In genomic region chr4:13654158-13654797, GRCh38 we compare ENCODE assay signal across 8 cellular contexts. TPM values are rescaled to one million over a fixed set of nuclear protein-coding genes. Genes with fewer than 3 reads are reported as not detected.
A peak's percentile ranks its signal among the peaks of the same experiment; 100 is the strongest.
DNase-seq lines count a peak whose midpoint lies in the region; ATAC-seq and TF ChIP-seq lines count a peak whose summit lies in the region.

No MANE protein-coding gene starts in this region.

- H3K4me3 ChIP-seq in DND-41 (ENCODE audit: low read depth in 1 of 2, low read length in 2 of 2) (no peak overlapping the region), neural cell (ENCODE audit: low read length) (peak overlapping the region; percentile 67)
- peak overlapping the region; percentile 53 for H3K4me3 ChIP-seq in Jurkat, Clone E6-1 (ENCODE audit: low read length)

- no peak overlapping the region; the same call in 1 of the 2 replicates for H3K4me2 ChIP-seq in DND-41 (ENCODE audit: insufficient read depth, low read length)
- no peak overlapping the region for H3K4me2 ChIP-seq in neural cell (ENCODE audit: low read length)

- H3K27me3 ChIP-seq in DND-41 (ENCODE audit: insufficient read depth, low read length, poor library complexity) (peaks cover 3% of the 10 kb centered on the region), foreskin keratinocyte (peaks cover 9% of the 10 kb centered on the region), neural cell (ENCODE audit: insufficient read depth, low read depth, low read length) (no peaks in the 10 kb centered on the region)

- H3K9me3 ChIP-seq in DND-41 (ENCODE audit: insufficient read depth, low read length, severe bottlenecking) = no peaks in the 10 kb centered on the region
- H3K9me3 ChIP-seq in neural cell (ENCODE audit: low read length) = no peaks in the 10 kb centered on the region

- H3K36me3 ChIP-seq in DND-41 (ENCODE audit: insufficient read depth, low read length) (no peaks in the 10 kb centered on the region), neural cell (ENCODE audit: insufficient read depth, low read length) (no peaks in the 10 kb centered on the region)

- H3K4me3 Mint-ChIP-seq in stimulated activated naive CD8-positive, alpha-beta T cell treated with anti-CD3 and anti-CD28 coated beads, Interleukin-15, amount 100 ng/mL, for 72 hours = peak overlapping the region; percentile 74 to 79

- H4K20me1 ChIP-seq in DND-41 (ENCODE audit: insufficient read depth, low read length) (no peaks in the 10 kb centered on the region), neural cell (ENCODE audit: insufficient read depth) (no peaks in the 10 kb centered on the region)

- peak; percentile 87 for ATAC-seq in DND-41 (ENCODE audit: insufficient read depth, low read depth)
- peak; percentile 92 for ATAC-seq in GM21723 (IDR thresholded peaks at IDR 0.05; ENCODE audit: unreplicated experiment)
- ATAC-seq in foreskin keratinocyte = peak; percentile 95
- ATAC-seq in stimulated activated naive CD8-positive, alpha-beta T cell treated with anti-CD3 and anti-CD28 coated beads, Interleukin-15, amount 100 ng/mL, for 72 hours = peak; percentile 93

- H3K4me1 ChIP-seq in DND-41 (ENCODE audit: insufficient read depth, low read length) (peaks cover 9% of the 10 kb centered on the region; the same call in 1 of the 2 replicates), foreskin keratinocyte (no peaks in the 10 kb centered on the region)

- CTCF ChIA-PET in RWPE1 (lab: Yijun Ruan, JAX) = interaction anchor here (0.5 to 1.1 kb wide), 10 partner anchors 14 to 1518 kb away, joined by 3 to 4 read pairs (median 4); no protein-coding TSS in a partner anchor

- no peaks in the 10 kb centered on the region for H3F3A ChIP-seq in neural cell (ENCODE audit: insufficient read depth, low read length, poor library complexity, severe bottlenecking)

- H3K27ac Mint-ChIP-seq in stimulated activated naive CD8-positive, alpha-beta T cell treated with anti-CD3 and anti-CD28 coated beads, Interleukin-15, amount 100 ng/mL, for 72 hours = no peak overlapping the region

- peak; percentile 74 for TF ChIP-seq CTCF in DND-41 (IDR thresholded peaks at IDR 0.05; ENCODE audit: borderline replicate concordance, extremely low read depth, low read length, poor library complexity, severe bottlenecking)
- TF ChIP-seq CTCF in RWPE1 (conservative IDR thresholded peaks at IDR 0.05; ENCODE audit: low read depth) = peak; percentile 95
- TF ChIP-seq CTCF in foreskin keratinocyte (conservative IDR thresholded peaks at IDR 0.05) = peak; percentile 81
- TF ChIP-seq CTCF in neural cell (IDR thresholded peaks at IDR 0.05; ENCODE audit: poor library complexity, severe bottlenecking) = peak; percentile 93

- peak; percentile 54 for DNase-seq in DND-41
- peak; percentile 54 for DNase-seq in Jurkat, Clone E6-1 (ENCODE audit: low read depth, low spot score)
- peak; percentile 46 for DNase-seq in RWPE1 (ENCODE audit: low spot score)
- peak; percentile 78 for DNase-seq in activated gamma-delta T cell treated with Interleukin-2 at 50 U/mL for 16 hours
- peak in 1 of 2 donors; percentile 57 for DNase-seq in foreskin keratinocyte
- DNase-seq in stimulated activated naive CD8-positive, alpha-beta T cell treated with anti-CD3 and anti-CD28 coated beads, Interleukin-15, amount 100 ng/mL, for 72 hours = peak; percentile 77 to 80

- H2AFZ ChIP-seq in DND-41 (ENCODE audit: low read depth, low read length) (no peak overlapping the region), neural cell (ENCODE audit: low read depth, low read length) (peak overlapping the region; percentile 65)

- TF ChIP-seq RAD21 in neural cell (conservative IDR thresholded peaks at IDR 0.05) = peak; percentile 86

- POLR2A ChIA-PET in RWPE1 (lab: Yijun Ruan, JAX; ENCODE audit: low non-redundant PET) = no interaction called here

- no peaks in the 10 kb centered on the region for H3K79me2 ChIP-seq in DND-41 (ENCODE audit: insufficient read depth, low read length)
- H3K79me2 ChIP-seq in neural cell (replicated peaks; ENCODE audit: insufficient read depth, low read length) = no peaks in the 10 kb centered on the region

- no peak for TF ChIP-seq EP300 in neural cell (conservative IDR thresholded peaks at IDR 0.05; ENCODE audit: poor library complexity, severe bottlenecking)

- H3K9me2 ChIP-seq in neural cell (ENCODE audit: insufficient read depth, low read length) = no peaks in the 10 kb centered on the region

- H3K9ac ChIP-seq in DND-41 (ENCODE audit: low read depth, low read length) (no peak overlapping the region), neural cell (ENCODE audit: low read length) (peak overlapping the region; percentile 64)

- H3K27ac ChIP-seq in DND-41 (ENCODE audit: low read length) = no peak overlapping the region
- peak overlapping the region; percentile 45 for H3K27ac ChIP-seq in RWPE1
- H3K27ac ChIP-seq in foreskin keratinocyte = no peak overlapping the region
- peak overlapping the region; percentile 39 for H3K27ac ChIP-seq in neural cell (ENCODE audit: low read length)

- peaks cover 22% of the 10 kb centered on the region for H3K4me1 Mint-ChIP-seq in stimulated activated naive CD8-positive, alpha-beta T cell treated with anti-CD3 and anti-CD28 coated beads, Interleukin-15, amount 100 ng/mL, for 72 hours

- H3K9me3 Mint-ChIP-seq in stimulated activated naive CD8-positive, alpha-beta T cell treated with anti-CD3 and anti-CD28 coated beads, Interleukin-15, amount 100 ng/mL, for 72 hours = no peaks in the 10 kb centered on the region

- peaks cover 14% of the 10 kb centered on the region for H3K27me3 Mint-ChIP-seq in stimulated activated naive CD8-positive, alpha-beta T cell treated with anti-CD3 and anti-CD28 coated beads, Interleukin-15, amount 100 ng/mL, for 72 hours

TF ChIP-seq in neural cell, 6 proteins besides CTCF, POLR2A, EP300 and RAD21:
- TF ChIP-seq, protein P1, sequence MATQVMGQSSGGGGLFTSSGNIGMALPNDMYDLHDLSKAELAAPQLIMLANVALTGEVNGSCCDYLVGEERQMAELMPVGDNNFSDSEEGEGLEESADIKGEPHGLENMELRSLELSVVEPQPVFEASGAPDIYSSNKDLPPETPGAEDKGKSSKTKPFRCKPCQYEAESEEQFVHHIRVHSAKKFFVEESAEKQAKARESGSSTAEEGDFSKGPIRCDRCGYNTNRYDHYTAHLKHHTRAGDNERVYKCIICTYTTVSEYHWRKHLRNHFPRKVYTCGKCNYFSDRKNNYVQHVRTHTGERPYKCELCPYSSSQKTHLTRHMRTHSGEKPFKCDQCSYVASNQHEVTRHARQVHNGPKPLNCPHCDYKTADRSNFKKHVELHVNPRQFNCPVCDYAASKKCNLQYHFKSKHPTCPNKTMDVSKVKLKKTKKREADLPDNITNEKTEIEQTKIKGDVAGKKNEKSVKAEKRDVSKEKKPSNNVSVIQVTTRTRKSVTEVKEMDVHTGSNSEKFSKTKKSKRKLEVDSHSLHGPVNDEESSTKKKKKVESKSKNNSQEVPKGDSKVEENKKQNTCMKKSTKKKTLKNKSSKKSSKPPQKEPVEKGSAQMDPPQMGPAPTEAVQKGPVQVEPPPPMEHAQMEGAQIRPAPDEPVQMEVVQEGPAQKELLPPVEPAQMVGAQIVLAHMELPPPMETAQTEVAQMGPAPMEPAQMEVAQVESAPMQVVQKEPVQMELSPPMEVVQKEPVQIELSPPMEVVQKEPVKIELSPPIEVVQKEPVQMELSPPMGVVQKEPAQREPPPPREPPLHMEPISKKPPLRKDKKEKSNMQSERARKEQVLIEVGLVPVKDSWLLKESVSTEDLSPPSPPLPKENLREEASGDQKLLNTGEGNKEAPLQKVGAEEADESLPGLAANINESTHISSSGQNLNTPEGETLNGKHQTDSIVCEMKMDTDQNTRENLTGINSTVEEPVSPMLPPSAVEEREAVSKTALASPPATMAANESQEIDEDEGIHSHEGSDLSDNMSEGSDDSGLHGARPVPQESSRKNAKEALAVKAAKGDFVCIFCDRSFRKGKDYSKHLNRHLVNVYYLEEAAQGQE (IDR thresholded peaks at IDR 0.05; ENCODE audit: borderline replicate concordance) = no peak
- TF ChIP-seq EZH2 (IDR thresholded peaks at IDR 0.05; ENCODE audit: borderline replicate concordance, insufficient read depth, low read length, poor library complexity, severe bottlenecking) (no peak), MXI1 (conservative IDR thresholded peaks at IDR 0.05; ENCODE audit: poor library complexity, severe bottlenecking) (peak; percentile 37), SMC3 (conservative IDR thresholded peaks at IDR 0.05; ENCODE audit: poor library complexity) (peak; percentile 84), POLR2AphosphoS5 (IDR thresholded peaks at IDR 0.05) (peak; percentile 19), TAF1 (IDR thresholded peaks at IDR 0.05; ENCODE audit: low read depth) (no peak)

RNA-seq across cellular contexts. Expression of gene BOD1L1, which starts 26.8 kb away (rescaled TPM):
- 15.2 TPM for polyA plus RNA-seq in Jurkat, Clone E6-1 (2012; ENCODE audit: insufficient read depth, insufficient read length)
- total RNA-seq in foreskin keratinocyte = 29.2 and 30.2 TPM in 2 replicates
- polyA plus RNA-seq in foreskin keratinocyte = 5.8 and 6.6 TPM in 2 replicates
- polyA plus RNA-seq in neural cell = 42.3 and 43.3 TPM in 2 replicates
- polyA minus RNA-seq in neural cell = 89.6 and 106 TPM in 2 replicates

Comparison
In these comparisons a context has a peak if more than half of its experiments do, and no peak if none do; other contexts are left out.
1. H3K27ac ChIP-seq: peak in RWPE1 (single experiment) and neural cell (single experiment); none in DND-41 (single experiment) and foreskin keratinocyte (single experiment).
2. H3K4me3 ChIP-seq: peak in Jurkat, Clone E6-1 (single experiment) and neural cell (single experiment); none in DND-41 (0 of 2).
3. Peak in every context shown above with its lines, with median percentiles within 50 percentile points of each other: ATAC-seq and CTCF ChIP-seq.